Comparison of ENCODE assay signal across 9 cellular contexts in the genomic region with DNA sequence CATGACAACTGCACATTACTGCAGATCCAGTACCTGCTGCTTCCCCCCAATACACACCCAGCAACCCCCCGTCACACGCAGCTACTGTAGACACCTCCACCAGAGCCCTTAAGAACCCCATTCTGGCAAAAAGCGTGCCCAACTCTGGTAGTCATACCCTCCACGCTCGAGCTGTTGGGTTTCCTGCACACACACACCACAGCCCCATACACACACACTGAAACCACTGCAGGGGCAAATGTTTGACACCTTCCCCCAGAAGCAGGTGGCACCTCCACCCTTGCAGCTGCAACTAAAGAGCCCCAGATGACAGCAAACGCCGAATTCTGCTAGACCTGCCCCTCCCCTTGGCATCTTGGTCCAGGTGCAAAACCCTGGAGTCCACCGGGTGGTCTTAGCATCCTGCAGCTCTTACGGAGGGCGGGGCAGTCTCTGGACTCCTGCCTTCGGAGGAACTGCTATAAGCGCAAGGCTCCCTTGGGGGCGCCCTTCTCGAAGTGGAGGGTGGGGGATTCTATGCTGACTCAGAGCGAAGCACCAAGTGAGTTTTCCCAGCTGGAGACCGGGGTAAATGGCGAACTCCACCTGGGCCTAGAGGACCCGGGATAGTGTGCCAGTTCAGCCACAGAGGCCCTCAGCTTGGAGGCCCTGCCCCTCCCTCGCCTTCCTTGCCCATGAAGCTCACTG. TPM values are rescaled to one million over a fixed set of nuclear protein-coding genes. Genes with fewer than 3 reads are reported as not detected.
A peak's percentile ranks its signal among the peaks of the same experiment; 100 is the strongest.
DNase-seq lines count a peak whose midpoint lies in the region; ATAC-seq, FAIRE-seq and TF ChIP-seq lines count a peak whose summit lies in the region.
"Had no signal": no experiment of that assay in that cellular context is flagged by ENCODE, and none has a peak within 500 bp of the region (broad histone marks: within the 10 kb centered on the region; RNA-seq: fewer than 3 reads in every experiment).

No MANE protein-coding gene starts in this region.

- no peaks in the 10 kb centered on the region for H3K4me1 ChIP-seq in GM12878 (ENCODE audit: control insufficient read depth, insufficient read depth, low read length)
- H3K4me1 ChIP-seq in neuron (ENCODE audit: insufficient read depth, low read length) = peaks cover 9% of the 10 kb centered on the region

- peak overlapping the region in 1 of 3 donors; percentile 22 for H3K27ac Mint-ChIP-seq in IgD-negative memory B cell

- peaks cover 26% of the 10 kb centered on the region for H3K27me3 Mint-ChIP-seq in IgD-negative memory B cell

- no peak for TF ChIP-seq RAD21 in GM12878 (IDR thresholded peaks at IDR 0.05; ENCODE audit: insufficient read depth, low read depth, low read length)

- H3K4me3 ChIP-seq in GM12878 (no peak overlapping the region), neuron (ENCODE audit: low read length) (peak overlapping the region; percentile 52)

- no peaks in the 10 kb centered on the region for H3K36me3 ChIP-seq in GM12878 (ENCODE audit: control insufficient read depth in 2 of 2, insufficient read depth in 2 of 2, low read length in 1 of 2)
- no peaks in the 10 kb centered on the region for H3K36me3 ChIP-seq in neuron (ENCODE audit: insufficient read depth, low read length)

- TF ChIP-seq EP300 in GM12878 (IDR thresholded peaks at IDR 0.05; ENCODE audit: borderline replicate concordance in 1 of 2, control insufficient read depth in 1 of 2, low read depth in 2 of 2, low read length in 2 of 2) = no peak

- no peaks in the 10 kb centered on the region for H3K9me3 Mint-ChIP-seq in IgD-negative memory B cell

- H3K9me3 ChIP-seq in GM12878 (replicated peaks; ENCODE audit: control insufficient read depth, insufficient read depth, low read length) = no peaks in the 10 kb centered on the region; the same call in 2 of the 3 replicates
- H3K9me3 ChIP-seq in neuron (ENCODE audit: low read length) = no peaks in the 10 kb centered on the region

- ATAC-seq in GM12878 (peak; percentile 36), HG02610 (IDR thresholded peaks at IDR 0.05; ENCODE audit: unreplicated experiment) (no peak), GM21423 (IDR thresholded peaks at IDR 0.05; ENCODE audit: unreplicated experiment) (no peak)

- H3K79me2 ChIP-seq in GM12878 (ENCODE audit: control insufficient read depth, insufficient read depth, low read length) = no peaks in the 10 kb centered on the region

- peak overlapping the region in 3 of 4 donors; percentile 71 to 83 (median 72) for H3K4me3 Mint-ChIP-seq in IgD-negative memory B cell

- RAD21 ChIA-PET in GM12878 (lab: Charles Lee; ENCODE audit: unreplicated experiment) = interaction anchor here (0.6 kb wide), 1 partner anchor 444 kb away, joined by 3 read pairs; no protein-coding TSS in a partner anchor

- no peak overlapping the region for H3K4me2 ChIP-seq in GM12878 (ENCODE audit: control insufficient read depth, insufficient read depth)

- no TSS peak for BruUV-seq in GM12878 (replicated peaks; lab: Mats Ljungman, UMichigan)

- FAIRE-seq in GM12878 (lab: Jason Lieb, UNC) = no peak
- FAIRE-seq: A204.1 had no signal

- H3K27ac ChIP-seq in GM12878 (ENCODE audit: control insufficient read depth, insufficient read depth) = no peak overlapping the region

- TF ChIP-seq CTCF in GM12878 (IDR thresholded peaks at IDR 0.05 in 2 of 3, conservative IDR thresholded peaks at IDR 0.05 in 1 of 3; ENCODE audit: control insufficient read depth in 2 of 3, extremely low read depth in 1 of 3, insufficient read depth in 1 of 3, low read depth in 3 of 3, low read length in 3 of 3) = peak in 2 of 3 experiments; percentile 11 to 15; a peak in 2 of 6 replicates

- no peaks in the 10 kb centered on the region for H4K20me1 ChIP-seq in GM12878 (ENCODE audit: control insufficient read depth, insufficient read depth)

- intact Hi-C loops in GM12878 (cut with micrococcal nuclease; ENCODE audit: unreplicated experiment) = no loop called here

- no peak for TF ChIP-seq POLR2A in GM12878 (IDR thresholded peaks at IDR 0.05; ENCODE audit: low read depth, low read length)

- H3K27me3 ChIP-seq in GM12878 (replicated peaks in 1 of 2; ENCODE audit: control insufficient read depth in 2 of 2, insufficient read depth in 2 of 2, low read length in 1 of 2) (peaks cover 3 to 6% of the 10 kb centered on the region in 2 experiments; a peak in 3 of 4 replicates), neuron (ENCODE audit: insufficient read depth, low read length) (no peaks in the 10 kb centered on the region)

- 18% methylated on average over 19 of the region's 19 CpGs for WGBS in GM12878 (ENCODE audit: insufficient coverage, insufficient replicate concordance, low lambda C conversion rate, missing lambda C conversion rate)

- no peak overlapping the region for H2AFZ ChIP-seq in GM12878 (ENCODE audit: control insufficient read depth, low read depth, low read length)
- no peak overlapping the region for H2AFZ ChIP-seq in neuron (ENCODE audit: low read depth, low read length)

- peaks cover 6 to 11% (median 10%) of the 10 kb centered on the region in 3 donors for H3K4me1 Mint-ChIP-seq in IgD-negative memory B cell

- DNase-seq in NCI-H1417 (lab: John Stamatoyannopoulos, UW) = peak; percentile 7 to 72 (median 51)
- no peak for DNase-seq in NCI-H1417 treated with DMSO at 0.1 percent for 48 hours (lab: John Stamatoyannopoulos, UW)
- no peak for DNase-seq in GM12878 (ENCODE audit: low read depth, low spot score)
- no peak for DNase-seq in NCI-H446 treated with DMSO at 0.1 percent for 48 hours (lab: John Stamatoyannopoulos, UW)

- POLR2A ChIA-PET in GM12878 (lab: Charles Lee) = no interaction called here

- no peak overlapping the region for H3K9ac ChIP-seq in GM12878 (ENCODE audit: control insufficient read depth, insufficient read depth, low read length)

- SMC1A ChIA-PET in GM12878 (lab: Charles Lee; ENCODE audit: uncharacterized antibody, unreplicated experiment) = interaction anchor here (0.6 kb wide), 1 partner anchor 24 kb away, joined by 3 read pairs; no protein-coding TSS in a partner anchor

- CTCF ChIA-PET in GM12878 (lab: Yijun Ruan, JAX) = interaction anchor here (1.1 kb wide), 1 partner anchor 91 kb away, joined by 5 read pairs; no protein-coding TSS in a partner anchor

- H3K36me3 Mint-ChIP-seq in IgD-negative memory B cell = no peaks in the 10 kb centered on the region

- in situ Hi-C loops in GM12878 (cut with MboI) = no loop called here

TF ChIP-seq in GM12878, 131 proteins besides CTCF, POLR2A, EP300 and RAD21:
- TF ChIP-seq HCFC1 (IDR thresholded peaks at IDR 0.05; ENCODE audit: low read length) (no peak), SP1 (IDR thresholded peaks at IDR 0.05; ENCODE audit: low read depth, low read length) (no peak), FOXK2 (IDR thresholded peaks at IDR 0.05) (no peak), SUZ12 (IDR thresholded peaks at IDR 0.05; ENCODE audit: unreplicated experiment) (no peak), RAD51 (IDR thresholded peaks at IDR 0.05) (no peak), SIN3A (IDR thresholded peaks at IDR 0.05; ENCODE audit: low read depth, low read length) (no peak), YY1 (IDR thresholded peaks at IDR 0.05; ENCODE audit: low read depth, low read length) (no peak), TCF12 (IDR thresholded peaks at IDR 0.05; ENCODE audit: low read depth, low read length) (no peak), CHD1 (IDR thresholded peaks at IDR 0.05; ENCODE audit: low read depth, low read length) (no peak), HDAC6 (IDR thresholded peaks at IDR 0.05; ENCODE audit: unreplicated experiment) (no peak)
- TF ChIP-seq, protein P1, sequence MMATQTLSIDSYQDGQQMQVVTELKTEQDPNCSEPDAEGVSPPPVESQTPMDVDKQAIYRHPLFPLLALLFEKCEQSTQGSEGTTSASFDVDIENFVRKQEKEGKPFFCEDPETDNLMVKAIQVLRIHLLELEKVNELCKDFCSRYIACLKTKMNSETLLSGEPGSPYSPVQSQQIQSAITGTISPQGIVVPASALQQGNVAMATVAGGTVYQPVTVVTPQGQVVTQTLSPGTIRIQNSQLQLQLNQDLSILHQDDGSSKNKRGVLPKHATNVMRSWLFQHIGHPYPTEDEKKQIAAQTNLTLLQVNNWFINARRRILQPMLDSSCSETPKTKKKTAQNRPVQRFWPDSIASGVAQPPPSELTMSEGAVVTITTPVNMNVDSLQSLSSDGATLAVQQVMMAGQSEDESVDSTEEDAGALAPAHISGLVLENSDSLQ (IDR thresholded peaks at IDR 0.05) = no peak

RNA-seq across cellular contexts. Expression of a gene that starts 1.5 kb away (rescaled TPM):
- not detected for polyA plus RNA-seq in IgD-negative memory B cell
- total RNA-seq in GM12878 (2013; cell fraction: nucleolus; rRNA removed) = 0.91 and 0.98 TPM in 2 replicates
- total RNA-seq in GM12878 (2014; rRNA removed) = 0.06 TPM in 1 of 2 replicates, not detected in the other
- total RNA-seq in GM12878 (2014; rRNA removed; fragmentation: Illumina TruSeq; extraction: Trizol) = not detected in 2 replicates
- total RNA-seq in GM12878 (2021) = 0.05 TPM in 1 of 2 replicates, not detected in the other
- not detected for polyA plus RNA-seq in GM12878 (2011; ENCODE audit: low read depth)
- 0.01 and 0.04 TPM in 2 replicates for polyA plus RNA-seq in GM12878 (2011; rRNA removed)
- polyA plus RNA-seq in GM12878 (2011; cell fraction: cytosol; rRNA removed) = 0.06 and 0.07 TPM in 2 replicates
- 0.25 and 0.27 TPM in 2 replicates for polyA plus RNA-seq in GM12878 (2011; cell fraction: nucleus; rRNA removed)
- polyA plus RNA-seq in GM12878 (2012) = not detected in 2 replicates
- 0.01 TPM in 1 of 2 replicates, not detected in the other for polyA plus RNA-seq in GM12878 (2014; fragmentation: Illumina TruSeq; extraction: Trizol)
- not detected for polyA plus RNA-seq in GM12878 (2014; fragmentation: Nextera tagmentation; extraction: Ambion mirVana)
- 0.03 TPM in 1 of 2 replicates, not detected in the other for polyA plus RNA-seq in GM12878 (2014; rRNA removed)
- polyA plus RNA-seq in GM12878 (2016; fragmentation: Nextera tagmentation; extraction: Ambion mirVana) = not detected
- 0.10 TPM in 1 of 2 replicates, not detected in the other for polyA minus RNA-seq in GM12878 (2011; rRNA and poly(A)+ RNA removed)
- polyA minus RNA-seq in GM12878 (2011; cell fraction: cytosol; rRNA and poly(A)+ RNA removed) = not detected in 2 replicates
- polyA minus RNA-seq in GM12878 (2011; cell fraction: nucleus; rRNA and poly(A)+ RNA removed) = under 0.01 and 0.10 TPM in 2 replicates

Comparison
In these comparisons a context has a peak if more than half of its experiments do, and no peak if none do; other contexts are left out.
1. DNase-seq: peak in NCI-H1417 (3 of 3); none in NCI-H1417 treated with DMSO at 0.1 percent for 48 hours (single experiment), GM12878 (single experiment) and NCI-H446 treated with DMSO at 0.1 percent for 48 hours (single experiment).